In the genomic region with DNA sequence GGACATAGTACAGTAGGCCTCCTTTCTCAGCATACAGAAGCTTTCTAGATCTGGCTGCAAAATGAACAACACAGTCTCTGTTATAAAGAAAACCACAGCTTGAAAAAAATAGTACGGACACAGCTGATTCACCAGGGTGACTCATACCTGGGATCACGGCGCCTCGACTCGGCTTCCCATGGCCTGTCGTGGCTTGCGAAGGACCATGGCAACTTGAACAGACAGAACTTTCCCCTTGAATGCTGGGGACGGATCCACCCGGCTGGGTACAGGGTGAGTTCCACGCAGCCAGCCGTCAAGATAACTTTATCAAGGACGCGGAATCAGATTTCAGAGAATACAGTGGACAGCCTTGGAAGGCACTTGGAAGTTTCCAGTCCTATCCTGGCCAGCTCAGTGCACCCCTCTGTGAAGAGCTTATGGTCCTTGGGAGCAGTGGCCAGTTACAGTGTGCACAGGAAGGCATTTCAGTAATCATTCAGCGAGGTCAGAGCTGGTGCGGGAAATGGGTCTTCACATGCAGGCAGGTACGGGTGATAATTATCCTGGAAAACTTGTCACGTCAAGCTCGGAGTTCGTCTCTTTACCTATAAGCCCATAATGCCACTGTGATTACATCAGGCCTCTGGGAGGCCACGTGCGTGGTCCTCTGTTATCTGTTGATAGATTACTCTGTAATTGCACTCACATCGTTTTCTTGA, we compare ENCODE assay signal across 12 cellular contexts. TPM values are rescaled to one million over a fixed set of nuclear protein-coding genes. Genes with fewer than 3 reads are reported as not detected.
DNase-seq lines count a peak whose midpoint lies in the region; ATAC-seq, FAIRE-seq and TF ChIP-seq lines count a peak whose summit lies in the region.
"Had no signal": no experiment of that assay in that cellular context is flagged by ENCODE, and none has a peak within 500 bp of the region (broad histone marks: within the 10 kb centered on the region; RNA-seq: fewer than 3 reads in every experiment).

No MANE protein-coding gene starts in this region.

- no peaks in the 10 kb centered on the region for H3K27me3 Mint-ChIP-seq in astrocyte (ENCODE audit: low read depth, unreplicated experiment)
- H3K27me3 Mint-ChIP-seq: activated CD8-positive, alpha-beta T cell treated with anti-CD3 and anti-CD28 coated beads for 36 hours; stimulated activated naive CD8-positive, alpha-beta T cell treated with anti-CD3 and anti-CD28 coated beads, Interleukin-15, Interleukin-2, amounts not matched to agents 100 ng/mL and 50 ng/mL, for 24 hours had no signal

- H3K4me1 ChIP-seq in astrocyte (ENCODE audit: insufficient read depth, low read length) (peaks cover 14% of the 10 kb centered on the region), transverse colon (no peaks in the 10 kb centered on the region), Peyer's patch (no peaks in the 10 kb centered on the region), heart left ventricle (peaks cover 0 to 3% (median 0%) of the 10 kb centered on the region in 12 donors)

- H3K4me1 Mint-ChIP-seq in astrocyte (ENCODE audit: low read depth, unreplicated experiment) = peaks cover 32% of the 10 kb centered on the region
- H3K4me1 Mint-ChIP-seq: CD4-positive, CD25-positive, alpha-beta regulatory T cell had no signal

- H3K36me3 Mint-ChIP-seq in astrocyte (ENCODE audit: low read depth, unreplicated experiment) = no peaks in the 10 kb centered on the region
- H3K36me3 Mint-ChIP-seq: CD4-positive, CD25-positive, alpha-beta regulatory T cell had no signal

- ATAC-seq in HG02970 (IDR thresholded peaks at IDR 0.05; ENCODE audit: low FRiP score, unreplicated experiment) (no peak), heart left ventricle (no peak)
- ATAC-seq: activated CD8-positive, alpha-beta T cell treated with anti-CD3 and anti-CD28 coated beads for 36 hours had no signal

- no peaks in the 10 kb centered on the region for H3K79me2 ChIP-seq in astrocyte (ENCODE audit: insufficient read depth, low read length)

- H3K36me3 ChIP-seq in astrocyte (ENCODE audit: insufficient read depth, low read length) (no peaks in the 10 kb centered on the region), transverse colon (no peaks in the 10 kb centered on the region), Peyer's patch (no peaks in the 10 kb centered on the region), heart left ventricle (no peaks in the 10 kb centered on the region)

- in situ Hi-C loops in transverse colon (cut with MboI; ENCODE audit: low pct_ligation_motif_present in 1 of 4, low pct_unique_long_range_greater_than_20kb in 1 of 4, low sequenced_read_pairs in 3 of 4) = no loop called here

- H3K27ac Mint-ChIP-seq in astrocyte (ENCODE audit: unreplicated experiment) = peak overlapping the region; percentile 98
- H3K27ac Mint-ChIP-seq: activated CD8-positive, alpha-beta T cell treated with anti-CD3 and anti-CD28 coated beads for 36 hours; CD4-positive, CD25-positive, alpha-beta regulatory T cell; stimulated activated naive CD8-positive, alpha-beta T cell treated with anti-CD3 and anti-CD28 coated beads, Interleukin-15, Interleukin-2, amounts not matched to agents 100 ng/mL and 50 ng/mL, for 24 hours had no signal

- H3K4me3 ChIP-seq in astrocyte (ENCODE audit: insufficient read depth, low read depth, low read length) (no peak overlapping the region), transverse colon (no peak overlapping the region), Peyer's patch (no peak overlapping the region), heart left ventricle (no peak overlapping the region)

- no peaks in the 10 kb centered on the region for H3K9me3 ChIP-seq in astrocyte (ENCODE audit: insufficient read depth, low read depth, low read length)
- H3K9me3 ChIP-seq in transverse colon = no peaks in the 10 kb centered on the region
- no peaks in the 10 kb centered on the region for H3K9me3 ChIP-seq in Peyer's patch
- no peaks in the 10 kb centered on the region for H3K9me3 ChIP-seq in heart left ventricle

- H3K4me2 ChIP-seq in astrocyte (ENCODE audit: low read length) = peak overlapping the region; percentile 58

- 39 to 82% methylated on average over 4 to 22 of the region's 22 CpGs for WGBS in transverse colon (ENCODE audit: low coverage in 1 of 2), 2 donors
- 87 to 91% (median 90%) methylated on average over 22 of the region's 22 CpGs for WGBS in heart left ventricle, 4 donors

- H4K20me1 ChIP-seq in astrocyte (ENCODE audit: insufficient read depth, low read length) = no peaks in the 10 kb centered on the region

- peaks cover 11% of the 10 kb centered on the region for H3K9me3 Mint-ChIP-seq in astrocyte (ENCODE audit: unreplicated experiment)
- H3K9me3 Mint-ChIP-seq: activated CD8-positive, alpha-beta T cell treated with anti-CD3 and anti-CD28 coated beads for 36 hours; stimulated activated naive CD8-positive, alpha-beta T cell treated with anti-CD3 and anti-CD28 coated beads, Interleukin-15, Interleukin-2, amounts not matched to agents 100 ng/mL and 50 ng/mL, for 24 hours had no signal

- peak overlapping the region; percentile 70 for H2AFZ ChIP-seq in astrocyte (ENCODE audit: low read depth, low read length)

- H3K9ac ChIP-seq in astrocyte (ENCODE audit: low read length) = peak overlapping the region; percentile 30

- peak; percentile 20 for FAIRE-seq in astrocyte (lab: Jason Lieb, UNC)

- DNase-seq in AG08395 (ENCODE audit: low spot score) (peak; percentile 57), LHCN-M2 (ENCODE audit: low read depth) (peak; percentile 95), astrocyte (ENCODE audit: low read depth) (peak; percentile 92), kidney glomerular epithelial cell (lab: John Stamatoyannopoulos, UW) (peak; percentile 57), transverse colon (no peak), Peyer's patch (no peak), heart left ventricle (no peak)
- DNase-seq: activated CD8-positive, alpha-beta T cell treated with anti-CD3 and anti-CD28 coated beads for 36 hours; CD4-positive, CD25-positive, alpha-beta regulatory T cell; KBM-7 had no signal

- no peak for TF ChIP-seq EP300 in transverse colon (IDR thresholded peaks at IDR 0.05; ENCODE audit: low read depth)

- TF ChIP-seq CTCF in astrocyte (IDR thresholded peaks at IDR 0.05; ENCODE audit: insufficient read depth, low read depth, low read length) (no peak), transverse colon (IDR thresholded peaks at IDR 0.05) (no peak), Peyer's patch (IDR thresholded peaks at IDR 0.05) (no peak), heart left ventricle (IDR thresholded peaks at IDR 0.05) (no peak)

- no peak for TF ChIP-seq POLR2A in transverse colon (IDR thresholded peaks at IDR 0.05)
- TF ChIP-seq POLR2A in Peyer's patch (IDR thresholded peaks at IDR 0.05) = no peak
- TF ChIP-seq POLR2A in heart left ventricle (IDR thresholded peaks at IDR 0.05) = no peak

- H3K27ac ChIP-seq in astrocyte (ENCODE audit: low read depth, low read length) (peak overlapping the region; percentile 76), transverse colon (no peak overlapping the region), Peyer's patch (no peak overlapping the region), heart left ventricle (no peak overlapping the region)

- H3K4me3 Mint-ChIP-seq in astrocyte (ENCODE audit: unreplicated experiment) = peak overlapping the region; percentile 51
- H3K4me3 Mint-ChIP-seq: activated CD8-positive, alpha-beta T cell treated with anti-CD3 and anti-CD28 coated beads for 36 hours; CD4-positive, CD25-positive, alpha-beta regulatory T cell; stimulated activated naive CD8-positive, alpha-beta T cell treated with anti-CD3 and anti-CD28 coated beads, Interleukin-15, Interleukin-2, amounts not matched to agents 100 ng/mL and 50 ng/mL, for 24 hours had no signal

- H3K27me3 ChIP-seq in astrocyte (ENCODE audit: insufficient read depth, low read length) (no peaks in the 10 kb centered on the region), transverse colon (no peaks in the 10 kb centered on the region), Peyer's patch (no peaks in the 10 kb centered on the region), heart left ventricle (no peaks in the 10 kb centered on the region)

- intact Hi-C loops in transverse colon (cut with DNase I; ENCODE audit: low total_unique reads) = no loop called here
- intact Hi-C loops in heart left ventricle (cut with DNase I) = no loop called here

RNA-seq across cellular contexts. Expression of a gene that starts 57.9 kb away (rescaled TPM):
- 2.4 and 2.6 TPM in 2 replicates for total RNA-seq in LHCN-M2 (2014; rRNA removed)
- 2.8 TPM for polyA plus RNA-seq in LHCN-M2 (2012)
- total RNA-seq in astrocyte = 19.3 and 21.8 TPM in 2 replicates
- total RNA-seq in transverse colon = 10 to 100 TPM in 3 of 4 donors, 1 to 10 TPM in 1; 8.4 to 25.2 (median 14.0) TPM
- total RNA-seq in Peyer's patch = 100 to 1,000 TPM in 3 of 4 donors, 10 to 100 TPM in 1; 92.4 to 390 (median 235) TPM
- 10 to 100 TPM in 6 of 9 donors, 1 to 10 TPM in 3; 7.5 to 59.0 (median 13.2) TPM for total RNA-seq in heart left ventricle
- 1 to 10 TPM; 2.8 to 3.0 TPM for polyA plus RNA-seq in heart left ventricle

Comparison
In these comparisons a context has a peak if more than half of its experiments do, and no peak if none do; other contexts are left out.
1. DNase-seq: peak in AG08395 (single experiment), LHCN-M2 (single experiment), astrocyte (single experiment) and kidney glomerular epithelial cell (single experiment); none in transverse colon (single experiment), Peyer's patch (0 of 3) and heart left ventricle (0 of 5).